Comparison of ENCODE assay signal across 9 cellular contexts in the genomic region with DNA sequence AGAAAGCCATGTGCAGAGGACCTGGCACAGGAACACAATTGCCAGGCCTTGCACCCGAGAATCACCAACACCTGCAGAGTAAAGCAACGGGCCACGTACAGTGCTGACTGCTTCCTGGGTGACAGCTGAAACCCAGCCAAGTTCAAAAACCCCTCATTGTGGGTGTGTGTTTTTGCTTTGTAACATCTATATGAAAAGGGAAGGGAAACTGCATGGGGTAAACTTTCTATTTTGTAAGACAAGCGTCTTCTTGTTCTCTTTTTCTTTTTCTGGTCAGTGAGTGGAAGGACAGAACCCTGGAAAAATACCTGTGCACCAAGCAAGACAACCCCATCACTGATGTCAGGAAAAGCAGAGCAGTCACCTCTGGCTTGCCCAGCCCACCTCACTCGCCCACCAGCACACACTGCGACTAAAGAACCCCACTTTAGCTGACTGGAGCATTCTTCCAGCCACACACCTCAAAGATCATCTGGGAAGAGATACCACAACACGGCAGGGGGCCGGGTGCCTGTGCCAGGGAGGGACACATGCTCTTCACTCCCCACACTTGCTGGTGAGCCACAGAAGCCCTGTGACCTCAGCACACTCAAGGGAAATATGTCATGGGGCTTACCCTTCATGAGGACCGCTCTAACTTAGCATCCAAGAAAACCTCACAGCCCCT.
DNase-seq lines count a peak whose midpoint lies in the region; ATAC-seq, FAIRE-seq and TF ChIP-seq lines count a peak whose summit lies in the region.
"Had no signal": no experiment of that assay in that cellular context is flagged by ENCODE, and none has a peak within 500 bp of the region (broad histone marks: within the 10 kb centered on the region; RNA-seq: fewer than 3 reads in every experiment).

No MANE protein-coding gene starts in this region.

- peaks cover 8% of the 10 kb centered on the region for H3K27me3 Mint-ChIP-seq in activated naive CD4-positive, alpha-beta T cell treated with anti-CD3 and anti-CD28 coated beads, Interleukin-2, amount 10 ng/mL, durations not matched to agents 7 days and 5 days

- peaks cover 18% of the 10 kb centered on the region for H3K4me1 Mint-ChIP-seq in activated naive CD4-positive, alpha-beta T cell treated with anti-CD3 and anti-CD28 coated beads, Interleukin-2, amount 10 ng/mL, durations not matched to agents 7 days and 5 days

- intact Hi-C loops in mucosa of descending colon (cut with DNase I, micrococcal nuclease) = no loop called here

- no peak overlapping the region for H3K4me3 ChIP-seq in mucosa of descending colon

- peak overlapping the region; percentile 9 for H3K27ac Mint-ChIP-seq in activated naive CD4-positive, alpha-beta T cell treated with anti-CD3 and anti-CD28 coated beads, Interleukin-2, amount 10 ng/mL, durations not matched to agents 7 days and 5 days

- no peaks in the 10 kb centered on the region for H3K9me3 ChIP-seq in mucosa of descending colon

- no peaks in the 10 kb centered on the region for H3K36me3 Mint-ChIP-seq in activated naive CD4-positive, alpha-beta T cell treated with anti-CD3 and anti-CD28 coated beads, Interleukin-2, amount 10 ng/mL, durations not matched to agents 7 days and 5 days

- FAIRE-seq in RCC 7860 (lab: Jason Lieb, UNC) = no peak
- FAIRE-seq: islet of Langerhans had no signal

- CTCF ChIA-PET in activated naive CD4-positive, alpha-beta T cell treated with anti-CD3 and anti-CD28 coated beads, Interleukin-2, amount 10 ng/mL, durations not matched to agents 7 days and 5 days (lab: Charles Lee) = interaction anchor here (0.8 to 1.4 kb wide), 2 partner anchors 44 to 242 kb away, joined by 4 read pairs; a partner anchor contains a TSS

- peak; percentile 83 for ATAC-seq in HG02623 (IDR thresholded peaks at IDR 0.05; ENCODE audit: unreplicated experiment)
- peak; percentile 77 for ATAC-seq in mucosa of descending colon

- peak; percentile 36 for DNase-seq in activated naive CD4-positive, alpha-beta T cell treated with anti-CD3 and anti-CD28 coated beads, Interleukin-2, amount 10 ng/mL, durations not matched to agents 7 days and 5 days
- no peak for DNase-seq in activated naive CD4-positive, alpha-beta T cell (lab: John Stamatoyannopoulos, UW)
- peak; percentile 59 for DNase-seq in NCI-H345 (lab: John Stamatoyannopoulos, UW)
- DNase-seq in mucosa of descending colon = peak in 1 of 3 donors; percentile 37
- DNase-seq in Kasumi-1 (lab: John Stamatoyannopoulos, UW) = no peak
- DNase-seq in RCC 7860 (ENCODE audit: low spot score) = no peak
- DNase-seq in NCI-H2196 treated with DMSO at 0.1 percent for 48 hours (lab: John Stamatoyannopoulos, UW; ENCODE audit: unreplicated experiment) = no peak

- H3K9me3 Mint-ChIP-seq in activated naive CD4-positive, alpha-beta T cell treated with anti-CD3 and anti-CD28 coated beads, Interleukin-2, amount 10 ng/mL, durations not matched to agents 7 days and 5 days = peaks cover 3% of the 10 kb centered on the region

- no peak for TF ChIP-seq CTCF in mucosa of descending colon (IDR thresholded peaks at IDR 0.05)

- no peak overlapping the region for H3K4me3 Mint-ChIP-seq in activated naive CD4-positive, alpha-beta T cell treated with anti-CD3 and anti-CD28 coated beads, Interleukin-2, amount 10 ng/mL, durations not matched to agents 7 days and 5 days

- H3K4me1 ChIP-seq in mucosa of descending colon (ENCODE audit: low read depth) = no peaks in the 10 kb centered on the region

- H3K36me3 ChIP-seq in mucosa of descending colon (ENCODE audit: low read depth) = no peaks in the 10 kb centered on the region

Comparison
In these comparisons a context has a peak if more than half of its experiments do, and no peak if none do; other contexts are left out.
1. DNase-seq: peak in activated naive CD4-positive, alpha-beta T cell treated with anti-CD3 and anti-CD28 coated beads, Interleukin-2, amount 10 ng/mL, durations not matched to agents 7 days and 5 days (single experiment) and NCI-H345 (single experiment); none in activated naive CD4-positive, alpha-beta T cell (0 of 4), Kasumi-1 (0 of 2), RCC 7860 (single experiment) and NCI-H2196 treated with DMSO at 0.1 percent for 48 hours (single experiment).